Comparison of ENCODE assay signal across 33 cellular contexts in the genomic region with DNA sequence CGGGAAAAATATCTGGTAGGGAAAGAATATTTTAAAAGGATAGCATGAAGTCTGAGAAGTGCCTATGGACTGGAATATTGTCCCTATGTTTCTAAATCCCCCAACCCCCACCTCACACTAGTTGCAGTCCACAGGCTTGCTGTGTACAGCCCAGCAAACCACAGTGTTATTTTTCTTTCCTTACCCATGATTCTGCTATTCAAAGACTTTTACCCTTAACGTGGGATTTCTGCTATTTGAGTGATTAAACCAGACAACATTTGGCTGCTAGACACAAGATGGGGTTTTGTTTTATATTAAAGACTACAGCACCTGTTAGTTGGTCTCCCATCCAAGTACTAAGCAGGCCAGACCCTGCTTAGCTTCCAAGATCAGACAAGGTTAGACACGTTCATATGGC.
"Had no signal": no experiment of that assay in that cellular context is flagged by ENCODE, and none has a peak within 500 bp of the region (broad histone marks: within the 10 kb centered on the region; RNA-seq: fewer than 3 reads in every experiment).

No MANE protein-coding gene starts in this region.

- ATAC-seq: activated CD8-positive, alpha-beta T cell treated with anti-CD3 and anti-CD28 coated beads for 36 hours; activated naive CD4-positive, alpha-beta T cell treated with anti-CD3 and anti-CD28 coated beads, Interleukin-2, amount 50 U/mL, for 72 hours; activated T-cell treated with anti-CD3 and anti-CD28 coated beads, Interleukin-2, amount 50 U/mL, for 4 hours; activated T-cell treated with anti-CD3 and anti-CD28 coated beads, Interleukin-2, amount 50 U/mL, for 72 hours; activated T-helper 17 cell treated with anti-CD3 and anti-CD28 coated beads, Interleukin-2, amount 50 U/mL, for 72 hours; body of pancreas had no signal

- H3K27me3 Mint-ChIP-seq: activated CD4-positive, alpha-beta memory T cell treated with anti-CD3 and anti-CD28 coated beads for 36 hours; activated CD4-positive, alpha-beta T cell treated with anti-CD3 and anti-CD28 coated beads, Interleukin-2, amount 10 ng/mL, durations not matched to agents 7 days and 5 days; activated naive CD8-positive, alpha-beta T cell treated with anti-CD3 and anti-CD28 coated beads for 36 hours had no signal

- H3K9me3 Mint-ChIP-seq: activated B cell treated with CpG ODN at 0.5 μM for 24 hours; activated CD4-positive, alpha-beta memory T cell treated with anti-CD3 and anti-CD28 coated beads for 36 hours; activated CD4-positive, alpha-beta T cell treated with anti-CD3 and anti-CD28 coated beads, Interleukin-2, amount 10 ng/mL, durations not matched to agents 7 days and 5 days; activated CD8-positive, alpha-beta T cell treated with anti-CD3 and anti-CD28 coated beads for 36 hours; activated naive CD4-positive, alpha-beta T cell treated with anti-CD3 and anti-CD28 coated beads for 36 hours; activated naive CD8-positive, alpha-beta T cell treated with anti-CD3 and anti-CD28 coated beads for 36 hours; activated T-cell treated with anti-CD3 and anti-CD28 coated beads, Interleukin-2, amount 50 U/mL, for 4 hours; activated T-helper 1 cell treated with anti-CD3 and anti-CD28 coated beads, Interleukin-12 subunit alpha, Interleukin-12 subunit beta, Interleukin-2, Interleukin-4 antibody, amounts not matched to agents 30 ng/mL and 10 ng/mL and 1 ng/mL, durations not matched to agents 14 hours and 24 hours and 36 hours; activated T-helper 17 cell treated with anti-CD3 and anti-CD28 coated beads, Interleukin-2, amount 50 U/mL, for 72 hours; T-helper 1 cell treated with Interleukin-12 subunit alpha and Interleukin-12 subunit beta and Interleukin-4 antibody, amounts not matched to agents 30 μg/mL and 1 μg/mL, for 36 hours; T-helper 2 cell treated with Interferon-gamma antibody and Interleukin-4, amounts not matched to agents 5 μg/mL and 100 μg/mL, for 36 hours had no signal

- H3K27me3 ChIP-seq: body of pancreas, brain microvascular endothelial cell, breast epithelium had no signal

- H3K27ac Mint-ChIP-seq: activated B cell treated with CpG ODN at 0.5 μM for 24 hours; activated CD4-positive, alpha-beta memory T cell treated with anti-CD3 and anti-CD28 coated beads for 36 hours; activated CD4-positive, alpha-beta T cell treated with anti-CD3 and anti-CD28 coated beads, Interleukin-2, amount 10 ng/mL, durations not matched to agents 7 days and 5 days; activated CD8-positive, alpha-beta T cell treated with anti-CD3 and anti-CD28 coated beads for 36 hours; activated naive CD4-positive, alpha-beta T cell treated with anti-CD3 and anti-CD28 coated beads for 36 hours; activated naive CD4-positive, alpha-beta T cell treated with anti-CD3 and anti-CD28 coated beads, Interleukin-2, amount 50 U/mL, for 72 hours; activated naive CD8-positive, alpha-beta T cell treated with anti-CD3 and anti-CD28 coated beads for 36 hours; activated T-cell treated with anti-CD3 and anti-CD28 coated beads, Interleukin-2, amount 50 U/mL, for 72 hours; activated T-helper 1 cell treated with anti-CD3 and anti-CD28 coated beads, Interleukin-12 subunit alpha, Interleukin-12 subunit beta, Interleukin-2, Interleukin-4 antibody, amounts not matched to agents 30 ng/mL and 10 ng/mL and 1 ng/mL, durations not matched to agents 14 hours and 24 hours and 36 hours; activated T-helper 17 cell treated with anti-CD3 and anti-CD28 coated beads, Interleukin-2, amount 50 U/mL, for 72 hours; T-helper 1 cell treated with Interleukin-12 subunit alpha and Interleukin-12 subunit beta and Interleukin-4 antibody, amounts not matched to agents 30 μg/mL and 1 μg/mL, for 36 hours; T-helper 2 cell treated with Interferon-gamma antibody and Interleukin-4, amounts not matched to agents 5 μg/mL and 100 μg/mL, for 36 hours had no signal

- H3K36me3 Mint-ChIP-seq: activated CD4-positive, alpha-beta memory T cell treated with anti-CD3 and anti-CD28 coated beads for 36 hours; activated naive CD4-positive, alpha-beta T cell treated with anti-CD3 and anti-CD28 coated beads, Interleukin-2, amount 50 U/mL, for 72 hours; activated naive CD8-positive, alpha-beta T cell treated with anti-CD3 and anti-CD28 coated beads for 36 hours had no signal

- H3K4me1 Mint-ChIP-seq: activated B cell treated with CpG ODN at 0.5 μM for 24 hours; activated CD4-positive, alpha-beta T cell treated with anti-CD3 and anti-CD28 coated beads, Interleukin-2, amount 10 ng/mL, durations not matched to agents 7 days and 5 days; activated naive CD8-positive, alpha-beta T cell treated with anti-CD3 and anti-CD28 coated beads for 36 hours; activated T-helper 17 cell treated with anti-CD3 and anti-CD28 coated beads, Interleukin-2, amount 50 U/mL, for 72 hours had no signal

- H3K4me3 Mint-ChIP-seq: activated B cell treated with CpG ODN at 0.5 μM for 24 hours; activated CD4-positive, alpha-beta memory T cell treated with anti-CD3 and anti-CD28 coated beads for 36 hours; activated CD4-positive, alpha-beta T cell treated with anti-CD3 and anti-CD28 coated beads, Interleukin-2, amount 10 ng/mL, durations not matched to agents 7 days and 5 days; activated CD8-positive, alpha-beta T cell treated with anti-CD3 and anti-CD28 coated beads for 36 hours; activated naive CD4-positive, alpha-beta T cell treated with anti-CD3 and anti-CD28 coated beads for 36 hours; activated naive CD8-positive, alpha-beta T cell treated with anti-CD3 and anti-CD28 coated beads for 36 hours; activated T-cell treated with anti-CD3 and anti-CD28 coated beads, Interleukin-2, amount 50 U/mL, for 4 hours; activated T-cell treated with anti-CD3 and anti-CD28 coated beads, Interleukin-2, amount 50 U/mL, for 72 hours; activated T-helper 1 cell treated with anti-CD3 and anti-CD28 coated beads, Interleukin-12 subunit alpha, Interleukin-12 subunit beta, Interleukin-2, Interleukin-4 antibody, amounts not matched to agents 30 ng/mL and 10 ng/mL and 1 ng/mL, durations not matched to agents 14 hours and 24 hours and 36 hours; activated T-helper 17 cell treated with anti-CD3 and anti-CD28 coated beads, Interleukin-2, amount 50 U/mL, for 72 hours; T-helper 1 cell treated with Interleukin-12 subunit alpha and Interleukin-12 subunit beta and Interleukin-4 antibody, amounts not matched to agents 30 μg/mL and 1 μg/mL, for 36 hours; T-helper 2 cell treated with Interferon-gamma antibody and Interleukin-4, amounts not matched to agents 5 μg/mL and 100 μg/mL, for 36 hours had no signal

- H3K27ac ChIP-seq: adrenal gland, body of pancreas, brain microvascular endothelial cell, breast epithelium, VCaP had no signal

- H3K4me1 ChIP-seq: adrenal gland, body of pancreas, breast epithelium had no signal

- H3K4me3 ChIP-seq: adrenal gland, body of pancreas, breast epithelium had no signal

- DNase-seq: activated B cell treated with CpG ODN at 0.5 μM for 24 hours; activated CD4-positive, alpha-beta memory T cell treated with anti-CD3 and anti-CD28 coated beads for 36 hours; activated CD4-positive, alpha-beta T cell treated with anti-CD3 and anti-CD28 coated beads for 4 hours; activated CD4-positive, alpha-beta T cell treated with anti-CD3 and anti-CD28 coated beads, Interleukin-2, amount 10 ng/mL, durations not matched to agents 7 days and 5 days; activated CD4-positive, CD25-positive, alpha-beta regulatory T cell treated with anti-CD3 and anti-CD28 coated beads, Interleukin-2, amount 50 U/mL, for 72 hours; activated CD8-positive, alpha-beta memory T cell treated with anti-CD3 and anti-CD28 coated beads, Interleukin-2, amount 50 U/mL, for 4 hours; activated CD8-positive, alpha-beta T cell treated with anti-CD3 and anti-CD28 coated beads for 36 hours; activated effector memory CD4-positive, alpha-beta T cell treated with anti-CD3 and anti-CD28 coated beads, Interleukin-2, amount 50 U/mL, for 16 hours; activated gamma-delta T cell treated with Interleukin-2 at 50 U/mL for 16 hours; activated naive CD4-positive, alpha-beta T cell; activated naive CD4-positive, alpha-beta T cell treated with anti-CD3 and anti-CD28 coated beads for 36 hours; activated naive CD4-positive, alpha-beta T cell treated with anti-CD3 and anti-CD28 coated beads, Interleukin-2, amount 50 U/mL, for 16 hours; activated naive CD8-positive, alpha-beta T cell treated with anti-CD3 and anti-CD28 coated beads for 36 hours; activated T-cell treated with anti-CD3 and anti-CD28 coated beads for 4 hours; activated T-cell treated with anti-CD3 and anti-CD28 coated beads, Interleukin-2, amount 50 U/mL, for 1 hour; activated T-cell treated with anti-CD3 and anti-CD28 coated beads, Interleukin-2, amount 50 U/mL, for 4 hours; activated T-cell treated with anti-CD3 and anti-CD28 coated beads, Interleukin-2, amount 50 U/mL, for 72 hours; adrenal gland; amniotic stem cell; aorta; body of pancreas; brain microvascular endothelial cell; central memory CD4-positive, alpha-beta T cell; T-helper 1 cell; T-helper 2 cell; T-helper 9 cell had no signal
